In genomic region chr6:21507811-21508210, GRCh38 we compare ENCODE assay signal across 1 cellular context.
A peak's percentile ranks its signal among the peaks of the same experiment; 100 is the strongest.
TF ChIP-seq lines count a peak whose summit lies in the region.

No MANE protein-coding gene starts in this region.

TF ChIP-seq in HepG2, 621 proteins besides CTCF, POLR2A, EP300 and RAD21 (continued from another document):
- TF ChIP-seq ARID5B (CRISPR knock-in tag; IDR thresholded peaks at IDR 0.05) (peak; percentile 18; the same call in 1 of the 2 replicates), THAP11 (CRISPR knock-in tag; IDR thresholded peaks at IDR 0.05) (0 out of 2 replicates have a peak, but pooled peaks have one; percentile 26), ZNF770 (CRISPR knock-in tag; IDR thresholded peaks at IDR 0.05) (no peak), ZNF503 (CRISPR knock-in tag; IDR thresholded peaks at IDR 0.05) (no peak), HMG20A (CRISPR knock-in tag; IDR thresholded peaks at IDR 0.05; ENCODE audit: borderline replicate concordance) (peak; percentile 25; the same call in 1 of the 2 replicates), GATAD1 (CRISPR knock-in tag; IDR thresholded peaks at IDR 0.05) (no peak), ELF3 (CRISPR knock-in tag; IDR thresholded peaks at IDR 0.05) (peak; percentile 42; the same call in 1 of the 2 replicates), GTF3A (CRISPR knock-in tag; conservative IDR thresholded peaks at IDR 0.05) (no peak)
